In genomic region chr13:35763060-35763804, GRCh38 we compare ENCODE assay signal across 1 cellular context.
TF ChIP-seq lines count a peak whose summit lies in the region.

No MANE protein-coding gene starts in this region.

TF ChIP-seq in HepG2, 621 proteins besides CTCF, POLR2A, EP300 and RAD21:
- TF ChIP-seq ZNF770 (CRISPR knock-in tag; IDR thresholded peaks at IDR 0.05) (no peak), ZNF33B (CRISPR knock-in tag; IDR thresholded peaks at IDR 0.05) (no peak), ZNF556 (CRISPR knock-in tag; IDR thresholded peaks at IDR 0.05; ENCODE audit: borderline replicate concordance) (no peak), REXO4 (CRISPR knock-in tag; IDR thresholded peaks at IDR 0.05; ENCODE audit: borderline replicate concordance) (no peak), ZSCAN25 (CRISPR knock-in tag; IDR thresholded peaks at IDR 0.05) (no peak), FOXM1 (CRISPR knock-in tag; IDR thresholded peaks at IDR 0.05) (no peak), RBM39 (IDR thresholded peaks at IDR 0.05; ENCODE audit: low read depth, low read length, poor library complexity, severe bottlenecking) (no peak), FIP1L1 (IDR thresholded peaks at IDR 0.05; ENCODE audit: borderline replicate concordance, insufficient read depth, low read depth, low read length) (no peak), LRRFIP1 (CRISPR knock-in tag; conservative IDR thresholded peaks at IDR 0.05) (no peak), SRSF4 (IDR thresholded peaks at IDR 0.05; ENCODE audit: low read depth, low read length, poor library complexity, severe bottlenecking) (no peak), CSRNP1 (CRISPR knock-in tag; IDR thresholded peaks at IDR 0.05) (no peak), JARID2 (CRISPR knock-in tag; IDR thresholded peaks at IDR 0.05; ENCODE audit: insufficient replicate concordance) (no peak), ATF3 (CRISPR knock-in tag; IDR thresholded peaks at IDR 0.05) (no peak), PCBP1 (IDR thresholded peaks at IDR 0.05; ENCODE audit: borderline replicate concordance, low read depth, low read length) (no peak), RCOR2 (CRISPR knock-in tag; IDR thresholded peaks at IDR 0.05) (no peak), ZFP90 (CRISPR knock-in tag; IDR thresholded peaks at IDR 0.05; ENCODE audit: borderline replicate concordance) (no peak), RARA (CRISPR knock-in tag; IDR thresholded peaks at IDR 0.05) (no peak), ATF4 (CRISPR knock-in tag; IDR thresholded peaks at IDR 0.05) (no peak)
